30 cellular contexts compared by ENCODE assay signal in the genomic region with DNA sequence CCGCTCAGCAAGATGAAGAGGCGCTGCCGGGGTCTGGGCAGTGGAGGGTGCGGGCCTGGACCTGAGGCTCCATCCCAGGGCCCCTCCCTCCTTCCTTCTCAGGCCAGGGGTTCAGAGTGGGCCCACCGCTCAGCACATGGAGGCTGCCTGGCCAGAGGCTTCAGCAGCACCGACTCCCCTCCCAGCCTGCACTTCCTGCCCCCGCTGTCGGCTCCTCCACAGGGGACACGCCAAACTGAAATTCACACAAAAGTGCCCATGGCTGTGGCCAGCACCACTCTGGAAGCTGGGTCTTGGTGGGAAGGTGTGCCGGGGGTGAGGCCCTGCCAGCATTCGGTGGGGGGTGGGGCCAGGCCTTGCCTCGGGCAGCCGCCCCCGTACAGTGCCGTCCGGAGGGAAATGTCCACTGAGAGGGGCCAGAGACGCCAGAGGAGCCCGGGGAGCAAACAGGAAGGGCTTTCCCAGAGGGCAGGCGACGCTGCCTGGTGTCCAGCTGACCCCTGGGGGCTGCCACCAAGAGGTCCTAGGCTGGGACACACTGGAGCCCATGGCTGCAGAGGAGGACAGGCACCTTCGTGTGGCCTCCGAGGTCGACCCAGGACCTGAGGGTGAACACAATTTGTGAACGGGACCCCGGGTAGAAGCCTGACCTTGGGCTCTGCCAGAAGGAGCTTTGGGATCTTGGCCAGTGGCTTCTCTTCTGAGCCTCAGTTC.
"Had no signal": no experiment of that assay in that cellular context is flagged by ENCODE, and none has a peak within 500 bp of the region (broad histone marks: within the 10 kb centered on the region; RNA-seq: fewer than 3 reads in every experiment).

No MANE protein-coding gene starts in this region.

- H3K4me2 ChIP-seq: hepatocyte, neural progenitor cell had no signal

- H3K36me3 ChIP-seq: neural progenitor cell, pancreas, prostate gland, stomach, thyroid gland, transverse colon, vagina had no signal

- ATAC-seq: left cardiac atrium; natural killer cell; pancreas; right cardiac atrium; sciatic nerve; stimulated activated naive B cell treated with anti-CD40 and anti-IgM and Interleukin-4, amounts not matched to agents 10 μg/mL and 1 μg/mL and 100 μg/mL, for 72 hours; stimulated activated naive CD8-positive, alpha-beta T cell treated with anti-CD3 and anti-CD28 coated beads, Interleukin-15, Interleukin-2, amounts not matched to agents 100 U/mL and 50 U/mL, for 24 hours had no signal

- H3K4me3 ChIP-seq: hepatocyte, left ventricle myocardium inferior, lung, neural progenitor cell, pancreas, prostate gland, skin epidermis, stomach, testis, thyroid gland, transverse colon, upper lobe of left lung, vagina had no signal

- H3K79me2 ChIP-seq: hepatocyte had no signal

- H3K27ac ChIP-seq: hepatocyte, left ventricle myocardium inferior, neural progenitor cell, pancreas, prostate gland, skin epidermis, stomach, testis, thyroid gland, transverse colon, upper lobe of left lung, vagina had no signal

- H2AFZ ChIP-seq: hepatocyte, neural progenitor cell had no signal

- DNase-seq: islet precursor cell; kidney glomerular epithelial cell; left cardiac atrium; left ventricle myocardium inferior; mesendoderm; naive B cell; natural killer cell; nephron progenitor cell; posterior cingulate gyrus; retina; stimulated activated CD4-positive, alpha-beta T cell treated with anti-CD3 and anti-CD28 coated beads, Interleukin-12 subunit alpha, Interleukin-12 subunit beta, amount 100 ng/mL, for 4 hours; stimulated activated CD4-positive, alpha-beta T cell treated with anti-CD3 and anti-CD28 coated beads, Interleukin-15, amount 100 ng/mL, for 24 hours; stimulated activated CD4-positive, alpha-beta T cell treated with anti-CD3 and anti-CD28 coated beads, Interleukin-2, amount 100 ng/mL, for 24 hours; stimulated activated CD4-positive, alpha-beta T cell treated with anti-CD3 and anti-CD28 coated beads, Interleukin-4, amount 100 ng/mL, for 1 hour; stimulated activated naive B cell treated with anti-CD40 and anti-IgM and Interleukin-4, amounts not matched to agents 10 μg/mL and 1 μg/mL and 100 μg/mL, for 72 hours; stimulated activated naive CD8-positive, alpha-beta T cell treated with anti-CD3 and anti-CD28 coated beads, Interleukin-15, Interleukin-2, amounts not matched to agents 100 U/mL and 50 U/mL, for 24 hours; stomach; testis; thyroid gland; transverse colon had no signal

- H3K9me3 ChIP-seq: left ventricle myocardium inferior, pancreas, prostate gland, stomach, testis, thyroid gland, transverse colon, upper lobe of left lung, vagina had no signal

- H3K27me3 ChIP-seq: hepatocyte, neural progenitor cell, pancreas, testis, thyroid gland, transverse colon, upper lobe of left lung, vagina had no signal

- H3K9ac ChIP-seq: neural progenitor cell had no signal

- H3K4me1 ChIP-seq: left ventricle myocardium inferior, pancreas, prostate gland, stomach, testis, upper lobe of left lung, vagina had no signal

- FAIRE-seq: pancreas had no signal
